33 cellular contexts compared by ENCODE assay signal in genomic region chr17:75194879-75195278, GRCh38. TPM values are rescaled to one million over a fixed set of nuclear protein-coding genes. Genes with fewer than 3 reads are reported as not detected.
DNase-seq lines count a peak whose midpoint lies in the region; ATAC-seq, FAIRE-seq and TF ChIP-seq lines count a peak whose summit lies in the region.
"Had no signal": no experiment of that assay in that cellular context is flagged by ENCODE, and none has a peak within 500 bp of the region (broad histone marks: within the 10 kb centered on the region; RNA-seq: fewer than 3 reads in every experiment).

No MANE protein-coding gene starts in this region.

- no peaks in the 10 kb centered on the region for H4K20me1 ChIP-seq in astrocyte (ENCODE audit: insufficient read depth, low read length)

- H3K27ac Mint-ChIP-seq in HFFc6 (no peak overlapping the region), astrocyte (ENCODE audit: unreplicated experiment) (no peak overlapping the region)
- H3K27ac Mint-ChIP-seq: activated CD4-positive, alpha-beta memory T cell treated with anti-CD3 and anti-CD28 coated beads, Interleukin-2, amount 10 ng/mL, durations not matched to agents 7 days and 5 days; activated naive CD4-positive, alpha-beta T cell treated with anti-CD3 and anti-CD28 coated beads, Interleukin-2, amount 50 U/mL, for 72 hours; activated T-helper 2 cell treated with anti-CD3 and anti-CD28 coated beads, Interferon-gamma antibody, Interleukin-2, Interleukin-4, amounts not matched to agents 10 μg/mL and 5 μg/mL and 100 μg/mL, durations not matched to agents 14 hours and 24 hours and 36 hours; natural killer cell treated with Interleukin-12 subunit alpha and Interleukin-12 subunit beta and Interleukin-15 and Interleukin-18, amount 100 ng/mL, for 72 hours had no signal

- H3K9me3 ChIP-seq in astrocyte (ENCODE audit: insufficient read depth, low read depth, low read length) (no peaks in the 10 kb centered on the region), mesenchymal stem cell (ENCODE audit: control insufficient read depth, low read length) (no peaks in the 10 kb centered on the region)
- H3K9me3 ChIP-seq: gastroesophageal sphincter, upper lobe of right lung had no signal

- H3K9me3 Mint-ChIP-seq in HFFc6 (no peaks in the 10 kb centered on the region), astrocyte (ENCODE audit: unreplicated experiment) (no peaks in the 10 kb centered on the region)
- H3K9me3 Mint-ChIP-seq: activated CD4-positive, alpha-beta memory T cell treated with anti-CD3 and anti-CD28 coated beads, Interleukin-2, amount 10 ng/mL, durations not matched to agents 7 days and 5 days; activated naive CD4-positive, alpha-beta T cell treated with anti-CD3 and anti-CD28 coated beads, Interleukin-2, amount 50 U/mL, for 72 hours; activated T-helper 2 cell treated with anti-CD3 and anti-CD28 coated beads, Interferon-gamma antibody, Interleukin-2, Interleukin-4, amounts not matched to agents 10 μg/mL and 5 μg/mL and 100 μg/mL, durations not matched to agents 14 hours and 24 hours and 36 hours; H9; natural killer cell treated with Interleukin-12 subunit alpha and Interleukin-12 subunit beta and Interleukin-15 and Interleukin-18, amount 100 ng/mL, for 72 hours had no signal

- H2BK15ac ChIP-seq in mesenchymal stem cell (ENCODE audit: low read depth, poor library complexity, severe bottlenecking): no peak overlapping the region

- no peaks in the 10 kb centered on the region for H3K36me3 ChIP-seq in astrocyte (ENCODE audit: insufficient read depth, low read length)
- no peaks in the 10 kb centered on the region for H3K36me3 ChIP-seq in mesenchymal stem cell (ENCODE audit: control insufficient read depth in 1 of 2, insufficient read depth in 2 of 2, low read depth in 1 of 2, low read length in 2 of 2)
- H3K36me3 ChIP-seq: gastroesophageal sphincter, upper lobe of right lung had no signal

- H3K4me3 ChIP-seq in astrocyte (ENCODE audit: insufficient read depth, low read depth, low read length) (no peak overlapping the region), mesenchymal stem cell (ENCODE audit: insufficient read depth in 1 of 2, low read depth in 1 of 2, low read length in 2 of 2) (no peak overlapping the region)
- H3K4me3 ChIP-seq: gastroesophageal sphincter, upper lobe of right lung had no signal

- H3K27ac ChIP-seq in astrocyte (ENCODE audit: low read depth, low read length): no peak overlapping the region
- H3K27ac ChIP-seq in mesenchymal stem cell (ENCODE audit: low read length, poor library complexity, severe bottlenecking): peak overlapping the region; percentile 64
- H3K27ac ChIP-seq: C4-2B, gastroesophageal sphincter, parathyroid adenoma, upper lobe of right lung had no signal

- H3K18ac ChIP-seq in mesenchymal stem cell (ENCODE audit: low read depth in 1 of 2, low read length in 2 of 2): no peak overlapping the region

- DNase-seq in Caki2 (ENCODE audit: low read depth) (peak; percentile 97), HFFc6 (peak; percentile 34), astrocyte (ENCODE audit: low read depth) (peak; percentile 65), mesenchymal stem cell (no peak), urothelium cell line (ENCODE audit: low spot score) (no peak)
- DNase-seq in activated naive CD4-positive, alpha-beta T cell treated with Interleukin-2 at 50 U/mL for 16 hours: no peak
- DNase-seq: activated CD4-positive, alpha-beta memory T cell treated with anti-CD3 and anti-CD28 coated beads, Interleukin-2, amount 10 ng/mL, durations not matched to agents 7 days and 5 days; activated CD4-positive, alpha-beta T cell treated with anti-CD3 and anti-CD28 coated beads for 1 hour; anterior cingulate cortex; Calu3; central memory CD4-positive, alpha-beta T cell; H9; midbrain; MV-4-11; NCI-H1436 treated with DMSO at 0.1 percent for 48 hours; NCI-H446 treated with DMSO at 0.1 percent for 48 hours; NCI-H82; right cardiac atrium; stimulated activated CD4-positive, alpha-beta T cell treated with anti-CD3 and anti-CD28 coated beads, Interleukin-12 subunit alpha, Interleukin-12 subunit beta, amount 100 ng/mL, for 4 hours; stimulated activated CD4-positive, alpha-beta T cell treated with anti-CD3 and anti-CD28 coated beads, Interleukin-4, amount 100 ng/mL, for 1 hour; substantia nigra; T-helper 2 cell; upper lobe of right lung had no signal

- H2BK5ac ChIP-seq in mesenchymal stem cell (ENCODE audit: low read depth, low read length, poor library complexity, severe bottlenecking): no peak overlapping the region

- no peak for FAIRE-seq in astrocyte (lab: Jason Lieb, UNC)
- no peak for FAIRE-seq in urothelium cell line (lab: Jason Lieb, UNC)
- FAIRE-seq: endometrium had no signal

- no peak for ATAC-seq in GM21423 (IDR thresholded peaks at IDR 0.05; ENCODE audit: unreplicated experiment)
- no peak for ATAC-seq in GM21515 (IDR thresholded peaks at IDR 0.05; ENCODE audit: unreplicated experiment)
- ATAC-seq: activated naive CD4-positive, alpha-beta T cell treated with anti-CD3 and anti-CD28 coated beads, Interleukin-2, amount 50 U/mL, for 72 hours; gastroesophageal sphincter; natural killer cell treated with Interleukin-12 subunit alpha and Interleukin-12 subunit beta and Interleukin-15 and Interleukin-18, amount 100 ng/mL, for 72 hours; right cardiac atrium; SK-N-SH treated with all-trans-retinoic acid at 6 μM for 48 hours; upper lobe of right lung had no signal

- in situ Hi-C loops in Caki2 (cut with HindIII; ENCODE audit: low pct_unique_long_range_greater_than_20kb, low sequenced_read_pairs): no loop called here

- H2BK120ac ChIP-seq in mesenchymal stem cell (ENCODE audit: low read depth, low read length): no peak overlapping the region

- no peak overlapping the region for H2AK5ac ChIP-seq in mesenchymal stem cell (ENCODE audit: low read length, severe bottlenecking)

- H3K27me3 Mint-ChIP-seq in HFFc6 (ENCODE audit: insufficient read depth) (no peaks in the 10 kb centered on the region; the same call in 1 of the 2 replicates), astrocyte (ENCODE audit: low read depth, unreplicated experiment) (no peaks in the 10 kb centered on the region)
- H3K27me3 Mint-ChIP-seq: natural killer cell treated with Interleukin-12 subunit alpha and Interleukin-12 subunit beta and Interleukin-15 and Interleukin-18, amount 100 ng/mL, for 72 hours had no signal

- H3K4ac ChIP-seq in mesenchymal stem cell (ENCODE audit: low read depth in 1 of 2, low read length in 2 of 2): no peak overlapping the region

- H3K4me1 Mint-ChIP-seq in HFFc6 (ENCODE audit: low read depth) (no peaks in the 10 kb centered on the region; the same call in 1 of the 2 replicates), astrocyte (ENCODE audit: low read depth, unreplicated experiment) (peaks cover 2% of the 10 kb centered on the region)
- H3K4me1 Mint-ChIP-seq: H9 had no signal

- H3K4me1 ChIP-seq in astrocyte (ENCODE audit: insufficient read depth, low read length) (no peaks in the 10 kb centered on the region), mesenchymal stem cell (ENCODE audit: control insufficient read depth, insufficient read depth, low read depth, low read length) (no peaks in the 10 kb centered on the region)
- H3K4me1 ChIP-seq: gastroesophageal sphincter, parathyroid adenoma, upper lobe of right lung had no signal

- no peak overlapping the region for H4K8ac ChIP-seq in mesenchymal stem cell (ENCODE audit: low read length)

- H3K4me2 ChIP-seq in astrocyte (ENCODE audit: low read length): peak overlapping the region; percentile 30
- H3K4me2 ChIP-seq in mesenchymal stem cell (ENCODE audit: low read length, poor library complexity, severe bottlenecking): no peak overlapping the region

- H3K9ac ChIP-seq in astrocyte (ENCODE audit: low read length): peak overlapping the region; percentile 31
- no peak overlapping the region for H3K9ac ChIP-seq in mesenchymal stem cell (ENCODE audit: low read length)
- H3K9ac ChIP-seq: parathyroid adenoma had no signal

- H2BK12ac ChIP-seq in mesenchymal stem cell (ENCODE audit: low read length in 2 of 2): no peak overlapping the region

- no peaks in the 10 kb centered on the region for H3K79me1 ChIP-seq in mesenchymal stem cell (replicated peaks; ENCODE audit: low read length, poor library complexity, severe bottlenecking)

- no peaks in the 10 kb centered on the region for H3K79me2 ChIP-seq in astrocyte (ENCODE audit: insufficient read depth, low read length)
- H3K79me2 ChIP-seq: parathyroid adenoma had no signal

- H3K27me3 ChIP-seq in astrocyte (ENCODE audit: insufficient read depth, low read length) (no peaks in the 10 kb centered on the region), mesenchymal stem cell (ENCODE audit: control insufficient read depth in 1 of 2, insufficient read depth in 1 of 2, low read length in 2 of 2) (no peaks in the 10 kb centered on the region)
- H3K27me3 ChIP-seq: gastroesophageal sphincter, upper lobe of right lung had no signal

- H3K4me3 Mint-ChIP-seq in HFFc6 (no peak overlapping the region), astrocyte (ENCODE audit: unreplicated experiment) (no peak overlapping the region)
- H3K4me3 Mint-ChIP-seq: activated CD4-positive, alpha-beta memory T cell treated with anti-CD3 and anti-CD28 coated beads, Interleukin-2, amount 10 ng/mL, durations not matched to agents 7 days and 5 days; H9; natural killer cell treated with Interleukin-12 subunit alpha and Interleukin-12 subunit beta and Interleukin-15 and Interleukin-18, amount 100 ng/mL, for 72 hours had no signal

- H2AFZ ChIP-seq in astrocyte (ENCODE audit: low read depth, low read length): no peak overlapping the region
- no peak overlapping the region for H2AFZ ChIP-seq in mesenchymal stem cell (ENCODE audit: low read depth, low read length)
- H2AFZ ChIP-seq: parathyroid adenoma had no signal

- no peak overlapping the region for H4K91ac ChIP-seq in mesenchymal stem cell (ENCODE audit: low read length)

- no peaks in the 10 kb centered on the region for H3K36me3 Mint-ChIP-seq in HFFc6 (ENCODE audit: low read depth)
- no peaks in the 10 kb centered on the region for H3K36me3 Mint-ChIP-seq in astrocyte (ENCODE audit: low read depth, unreplicated experiment)
- H3K36me3 Mint-ChIP-seq: activated naive CD4-positive, alpha-beta T cell treated with anti-CD3 and anti-CD28 coated beads, Interleukin-2, amount 50 U/mL, for 72 hours; natural killer cell treated with Interleukin-12 subunit alpha and Interleukin-12 subunit beta and Interleukin-15 and Interleukin-18, amount 100 ng/mL, for 72 hours had no signal

- H3K14ac ChIP-seq in mesenchymal stem cell (ENCODE audit: low read length in 2 of 2): no peak overlapping the region

- H3K23ac ChIP-seq in mesenchymal stem cell (ENCODE audit: low read length in 2 of 2): no peak overlapping the region

- 74% methylated on average over 4 of the region's 5 CpGs for WGBS in mesenchymal stem cell

- no peak for TF ChIP-seq CTCF in HFFc6 (IDR thresholded peaks at IDR 0.05)
- TF ChIP-seq CTCF in astrocyte (IDR thresholded peaks at IDR 0.05; ENCODE audit: insufficient read depth, low read depth, low read length): no peak

RNA-seq across cellular contexts. Expression of gene NUP85, which starts 10.6 kb away (rescaled TPM):
- 71.4 and 87.8 TPM in 2 replicates for total RNA-seq in Caki2 (2014; rRNA removed; shearing (Covaris generic); ENCODE audit: low replicate concordance)
- 10 to 100 TPM; 38.0 to 47.8 (median 43.1) TPM for total RNA-seq in HFFc6 (2021; fragmentation: NEBNext Ultra II Directional; extraction: Animal tissue kit (Norgen Biotek cat#: 25700))
- total RNA-seq in astrocyte: 37.3 and 44.3 TPM in 2 replicates
- 24.1 TPM for polyA plus RNA-seq in mesenchymal stem cell (2013, experiment 1 of 2)
- polyA plus RNA-seq in mesenchymal stem cell (2013, experiment 2 of 2): 21.9 TPM

RNA-seq across cellular contexts. Expression of gene SUMO2, which starts 12.1 kb away (rescaled TPM):
- total RNA-seq in Caki2 (2014; rRNA removed; shearing (Covaris generic); ENCODE audit: low replicate concordance): 157 and 161 TPM in 2 replicates
- 100 to 1,000 TPM; 398 to 555 (median 512) TPM for total RNA-seq in HFFc6 (2021; fragmentation: NEBNext Ultra II Directional; extraction: Animal tissue kit (Norgen Biotek cat#: 25700))
- total RNA-seq in astrocyte: 413 and 449 TPM in 2 replicates
- 170 TPM for polyA plus RNA-seq in mesenchymal stem cell (2013, experiment 1 of 2)
- polyA plus RNA-seq in mesenchymal stem cell (2013, experiment 2 of 2): 170 TPM

RNA-seq across cellular contexts. Expression of gene JPT1, which starts 40.6 kb away (rescaled TPM):
- total RNA-seq in Caki2 (2014; rRNA removed; shearing (Covaris generic); ENCODE audit: low replicate concordance): 276 and 299 TPM in 2 replicates
- 100 to 1,000 TPM; 236 to 276 (median 265) TPM for total RNA-seq in HFFc6 (2021; fragmentation: NEBNext Ultra II Directional; extraction: Animal tissue kit (Norgen Biotek cat#: 25700))
- 232 and 282 TPM in 2 replicates for total RNA-seq in astrocyte
- polyA plus RNA-seq in mesenchymal stem cell (2013, experiment 1 of 2): 284 TPM
- 299 TPM for polyA plus RNA-seq in mesenchymal stem cell (2013, experiment 2 of 2)

Comparison
In these comparisons a context has a peak if more than half of its experiments do, and no peak if none do; other contexts are left out.
1. DNase-seq: peak in Caki2 (single experiment), HFFc6 (single experiment) and astrocyte (single experiment); none in mesenchymal stem cell (single experiment), urothelium cell line (single experiment) and activated naive CD4-positive, alpha-beta T cell treated with Interleukin-2 at 50 U/mL for 16 hours (single experiment).